In genomic region chr18:77063256-77063655, GRCh38 we compare ENCODE assay signal across 8 cellular contexts.
DNase-seq lines count a peak whose midpoint lies in the region; ATAC-seq and TF ChIP-seq lines count a peak whose summit lies in the region.

No MANE protein-coding gene starts in this region.

- H3K9ac ChIP-seq in HCT116 (ENCODE audit: low read length) = no peak overlapping the region

- H2AFZ ChIP-seq in HCT116 (ENCODE audit: low read depth, low read length, poor library complexity, severe bottlenecking) = no peak overlapping the region

- H3K27ac ChIP-seq in HCT116 (ENCODE audit: low read depth, low read length) (no peak overlapping the region), lower lobe of right lung (peak overlapping the region; percentile 81)

- peak; percentile 82 for DNase-seq in GM12864 (ENCODE audit: low read depth)
- DNase-seq in HCT116 (ENCODE audit: low read depth, low spot score) = no peak
- DNase-seq in NOMO-1 treated with DMSO at 0.1 percent for 48 hours (lab: John Stamatoyannopoulos, UW; ENCODE audit: unreplicated experiment) = peak; percentile 81
- DNase-seq in activated T-cell treated with anti-CD3 and anti-CD28 coated beads, Interleukin-2, amount 50 U/mL, for 24 hours = peak; percentile 79
- DNase-seq in lower lobe of right lung = peak; percentile 70
- DNase-seq in ureter (ENCODE audit: low spot score) = peak; percentile 51
- no peak for DNase-seq in NCI-H2196 treated with DMSO at 0.1 percent for 48 hours (lab: John Stamatoyannopoulos, UW; ENCODE audit: unreplicated experiment)
- no peak for DNase-seq in iPS-NIHi7 (ENCODE audit: extremely low spot score)

- TF ChIP-seq CTCF in GM12864 (IDR thresholded peaks at IDR 0.05; ENCODE audit: low read depth, low read length, missing control alignments) (no peak), HCT116 (IDR thresholded peaks at IDR 0.05 in 2 of 3, conservative IDR thresholded peaks at IDR 0.05 in 1 of 3; ENCODE audit: borderline replicate concordance in 1 of 3, insufficient read depth in 1 of 3, low read depth in 2 of 3, low read length in 2 of 3) (no peak), lower lobe of right lung (IDR thresholded peaks at IDR 0.05) (no peak)

- peak overlapping the region; percentile 1; the same call in 1 of the 2 replicates for H3K4me2 ChIP-seq in HCT116 (ENCODE audit: low read length)

- intact Hi-C loops in HCT116 (cut with micrococcal nuclease) = no loop called here
- intact Hi-C loops in lower lobe of right lung (cut with DNase I) = no loop called here

- no peak overlapping the region; the same call in 1 of the 2 replicates for H3K4me3 ChIP-seq in GM12864 (ENCODE audit: low read depth, low read length)
- H3K4me3 ChIP-seq in HCT116 (replicated peaks in 1 of 2; ENCODE audit: low read depth in 1 of 2, low read length in 2 of 2) = no peak overlapping the region
- no peak overlapping the region for H3K4me3 ChIP-seq in lower lobe of right lung

- POLR2A ChIA-PET in HCT116 (lab: Charles Lee) = no interaction called here

- ATAC-seq in HCT116 = no peak
- no peak for ATAC-seq in lower lobe of right lung

- H3K4me1 ChIP-seq in HCT116 (ENCODE audit: control insufficient read depth in 1 of 2, insufficient read depth in 2 of 2, low read length in 2 of 2) (peaks cover 47 to 65% of the 10 kb centered on the region in 2 experiments), lower lobe of right lung (peaks cover 88% of the 10 kb centered on the region)

- H3K27me3 ChIP-seq in HCT116 (ENCODE audit: insufficient read depth, low read length) = no peaks in the 10 kb centered on the region
- no peaks in the 10 kb centered on the region for H3K27me3 ChIP-seq in lower lobe of right lung (ENCODE audit: low read depth)

- peaks cover 12% of the 10 kb centered on the region; the same call in 1 of the 2 replicates for H3K79me2 ChIP-seq in HCT116 (ENCODE audit: insufficient read depth, low read length)

- RAD21 ChIA-PET in HCT116 (lab: Charles Lee; ENCODE audit: low non-redundant PET in 1 of 2, low total read pairs in 2 of 2, uncharacterized antibody in 2 of 2, unreplicated experiment in 2 of 2) = no interaction called here

- no peak for TF ChIP-seq POLR2A in HCT116 (IDR thresholded peaks at IDR 0.05; ENCODE audit: borderline replicate concordance, extremely low read depth, insufficient read depth, insufficient read length)

- H3K36me3 Mint-ChIP-seq in activated T-cell treated with anti-CD3 and anti-CD28 coated beads, Interleukin-2, amount 50 U/mL, for 24 hours (ENCODE audit: low read depth) = peaks cover 82% of the 10 kb centered on the region

- H3K9me3 ChIP-seq in HCT116 (ENCODE audit: control insufficient read depth in 1 of 2, insufficient read depth in 1 of 2, low read depth in 1 of 2, low read length in 2 of 2) = no peaks in the 10 kb centered on the region
- no peaks in the 10 kb centered on the region for H3K9me3 ChIP-seq in lower lobe of right lung

- H3K9me3 Mint-ChIP-seq in activated T-cell treated with anti-CD3 and anti-CD28 coated beads, Interleukin-2, amount 50 U/mL, for 24 hours = peaks cover 2% of the 10 kb centered on the region

- H4K20me1 ChIP-seq in HCT116 (ENCODE audit: insufficient read depth) = no peaks in the 10 kb centered on the region

- TF ChIP-seq RAD21 in HCT116 (IDR thresholded peaks at IDR 0.05; ENCODE audit: low read depth) = no peak

- H3K9me2 ChIP-seq in HCT116 (ENCODE audit: insufficient read depth) = no peaks in the 10 kb centered on the region

- H3K4me3 Mint-ChIP-seq in activated T-cell treated with anti-CD3 and anti-CD28 coated beads, Interleukin-2, amount 50 U/mL, for 24 hours = peak overlapping the region; percentile 65

- no peaks in the 10 kb centered on the region for H3K27me3 Mint-ChIP-seq in activated T-cell treated with anti-CD3 and anti-CD28 coated beads, Interleukin-2, amount 50 U/mL, for 24 hours

- CTCF ChIA-PET in HCT116 (lab: Charles Lee) = interaction anchor here (1.8 kb wide), 1 partner anchor 63 kb away, joined by 6 read pairs; no protein-coding TSS in a partner anchor

- peaks cover 91% of the 10 kb centered on the region for H3K4me1 Mint-ChIP-seq in activated T-cell treated with anti-CD3 and anti-CD28 coated beads, Interleukin-2, amount 50 U/mL, for 24 hours (ENCODE audit: low read depth)

- H3K36me3 ChIP-seq in HCT116 (ENCODE audit: control insufficient read depth in 1 of 2, insufficient read depth in 2 of 2, low read length in 2 of 2) = peaks cover 0 to 13% of the 10 kb centered on the region in 2 experiments; a peak in 1 of 4 replicates
- peaks cover 10% of the 10 kb centered on the region for H3K36me3 ChIP-seq in lower lobe of right lung

- H3K27ac Mint-ChIP-seq in activated T-cell treated with anti-CD3 and anti-CD28 coated beads, Interleukin-2, amount 50 U/mL, for 24 hours = peak overlapping the region; percentile 97

- BruUV-seq in HCT116 (replicated peaks; lab: Mats Ljungman, UMichigan) = no TSS peak

TF ChIP-seq in HCT116, 20 proteins besides CTCF, POLR2A, EP300 and RAD21:
- TF ChIP-seq EZH2 (IDR thresholded peaks at IDR 0.05) (no peak), JUND (IDR thresholded peaks at IDR 0.05) (no peak), POLR2AphosphoS5 (IDR thresholded peaks at IDR 0.05; ENCODE audit: low read depth, low read length) (no peak), SP1 (IDR thresholded peaks at IDR 0.05; ENCODE audit: low read depth) (no peak), ZFX (IDR thresholded peaks at IDR 0.05) (no peak), EGR1 (IDR thresholded peaks at IDR 0.05; ENCODE audit: low read depth) (no peak), ELF1 (IDR thresholded peaks at IDR 0.05; ENCODE audit: borderline replicate concordance, low read depth) (no peak), EZH2phosphoT487 (IDR thresholded peaks at IDR 0.05; ENCODE audit: borderline replicate concordance) (no peak), SIN3A (IDR thresholded peaks at IDR 0.05; ENCODE audit: low read depth) (no peak), CEBPB (IDR thresholded peaks at IDR 0.05; ENCODE audit: low read depth) (no peak), YY1 (IDR thresholded peaks at IDR 0.05; ENCODE audit: extremely low read depth, insufficient replicate concordance, low read depth, low read length) (no peak), SRF (IDR thresholded peaks at IDR 0.05; ENCODE audit: low read depth) (no peak), ATF3 (IDR thresholded peaks at IDR 0.05) (no peak), MAX (IDR thresholded peaks at IDR 0.05) (no peak), TCF7L2 (IDR thresholded peaks at IDR 0.05; ENCODE audit: borderline replicate concordance, extremely low read depth, insufficient read depth, insufficient read length) (no peak), REST (IDR thresholded peaks at IDR 0.05; ENCODE audit: low read depth) (no peak), FOSL1 (IDR thresholded peaks at IDR 0.05; ENCODE audit: low read depth) (no peak), CBX3 (IDR thresholded peaks at IDR 0.05; ENCODE audit: low read depth) (no peak)

Comparison
In these comparisons a context has a peak if more than half of its experiments do, and no peak if none do; other contexts are left out.
1. DNase-seq: peak in GM12864 (single experiment), NOMO-1 treated with DMSO at 0.1 percent for 48 hours (single experiment), activated T-cell treated with anti-CD3 and anti-CD28 coated beads, Interleukin-2, amount 50 U/mL, for 24 hours (single experiment), lower lobe of right lung (single experiment) and ureter (single experiment); none in HCT116 (single experiment), NCI-H2196 treated with DMSO at 0.1 percent for 48 hours (single experiment) and iPS-NIHi7 (single experiment).